1 cellular context compared by ENCODE assay signal in the genomic region with DNA sequence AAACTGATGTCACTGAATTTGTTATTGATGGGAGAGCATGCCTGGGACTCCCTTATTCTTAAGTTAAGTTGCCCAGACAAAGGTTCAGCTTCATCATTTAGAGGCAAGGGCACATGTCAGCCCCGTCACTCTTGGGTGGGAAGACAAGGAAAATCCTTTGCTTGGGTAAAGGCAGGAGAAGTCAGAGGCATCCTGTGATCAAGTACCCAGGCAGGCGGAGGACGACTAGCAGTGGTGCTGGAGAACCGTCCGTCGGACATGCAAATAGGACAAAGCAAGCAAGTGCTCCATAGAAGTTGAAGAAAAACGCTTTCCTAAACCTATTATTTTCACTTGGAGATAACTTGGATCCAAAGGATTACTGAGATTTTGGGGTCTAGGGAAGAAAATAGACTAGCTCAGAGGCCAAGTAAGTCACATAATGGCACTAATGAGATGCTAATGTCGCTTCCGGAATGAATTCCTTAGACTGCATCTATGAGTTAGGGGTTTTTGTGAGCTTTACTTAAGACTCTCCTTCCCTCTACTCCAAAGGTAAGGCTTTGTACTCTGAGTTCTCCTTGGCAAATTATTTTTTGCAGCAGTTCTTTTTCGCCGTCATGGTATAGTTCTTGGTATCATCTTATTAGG.
TF ChIP-seq lines count a peak whose summit lies in the region.

No MANE protein-coding gene starts in this region.

TF ChIP-seq in IMR-90, 13 proteins besides CTCF, POLR2A, EP300 and RAD21:
- TF ChIP-seq ELK1 (IDR thresholded peaks at IDR 0.05; ENCODE audit: borderline replicate concordance, low read depth, low read length), result no peak
- no peak for TF ChIP-seq MAZ (IDR thresholded peaks at IDR 0.05; ENCODE audit: borderline replicate concordance, low read depth, low read length)
- TF ChIP-seq MAFK (IDR thresholded peaks at IDR 0.05; ENCODE audit: low read depth, low read length), result no peak
- no peak for TF ChIP-seq MXI1 (IDR thresholded peaks at IDR 0.05; ENCODE audit: borderline replicate concordance, low read depth, low read length)
- no peak for TF ChIP-seq SMC3 (IDR thresholded peaks at IDR 0.05; ENCODE audit: low read depth, low read length)
- no peak for TF ChIP-seq RFX5 (IDR thresholded peaks at IDR 0.05; ENCODE audit: low read depth, low read length)
- no peak for TF ChIP-seq USF2 (IDR thresholded peaks at IDR 0.05; ENCODE audit: low read depth, low read length)
- no peak for TF ChIP-seq BHLHE40 (IDR thresholded peaks at IDR 0.05; ENCODE audit: low read depth, low read length)
- no peak for TF ChIP-seq RCOR1 (IDR thresholded peaks at IDR 0.05; ENCODE audit: insufficient replicate concordance, low read length)
- TF ChIP-seq NFE2L2 (IDR thresholded peaks at IDR 0.05; ENCODE audit: low read depth, low read length), result no peak
- TF ChIP-seq CHD1 (IDR thresholded peaks at IDR 0.05; ENCODE audit: low read depth, low read length), result no peak
- TF ChIP-seq CEBPB (IDR thresholded peaks at IDR 0.05; ENCODE audit: low read depth, low read length), result no peak
- no peak for TF ChIP-seq FOS (IDR thresholded peaks at IDR 0.05; ENCODE audit: low read depth, low read length)
